In genomic region chr2:156329922-156330726, GRCh38 we compare ENCODE assay signal across 15 cellular contexts. TPM values are rescaled to one million over a fixed set of nuclear protein-coding genes. Genes with fewer than 3 reads are reported as not detected.
DNase-seq lines count a peak whose midpoint lies in the region; ATAC-seq and FAIRE-seq lines count a peak whose summit lies in the region.
"Had no signal": no experiment of that assay in that cellular context is flagged by ENCODE, and none has a peak within 500 bp of the region (broad histone marks: within the 10 kb centered on the region; RNA-seq: fewer than 3 reads in every experiment).

No MANE protein-coding gene starts in this region.

- H3K9me3 Mint-ChIP-seq in stimulated activated naive CD8-positive, alpha-beta T cell treated with anti-CD3 and anti-CD28 coated beads, Interleukin-15, Interleukin-2, amounts not matched to agents 100 ng/mL and 50 ng/mL, for 24 hours = no peaks in the 10 kb centered on the region
- no peaks in the 10 kb centered on the region for H3K9me3 Mint-ChIP-seq in activated naive CD8-positive, alpha-beta T cell treated with anti-CD3 and anti-CD28 coated beads for 36 hours
- peaks cover 4 to 20% (median 8%) of the 10 kb centered on the region in 7 donors for H3K9me3 Mint-ChIP-seq in naive B cell

- no peak for FAIRE-seq in HTR-8/SVneo (lab: Jason Lieb, UNC)
- FAIRE-seq: GM12892 had no signal

- DNase-seq in stimulated activated naive CD8-positive, alpha-beta T cell treated with anti-CD3 and anti-CD28 coated beads, Interleukin-15, Interleukin-2, amounts not matched to agents 100 U/mL and 50 U/mL, for 24 hours = no peak
- DNase-seq in activated naive CD8-positive, alpha-beta T cell treated with anti-CD3 and anti-CD28 coated beads for 36 hours = no peak
- DNase-seq in naive B cell = peak; percentile 39
- no peak for DNase-seq in HTR-8/SVneo (ENCODE audit: insufficient read length, low spot score)
- DNase-seq in ACHN = no peak
- DNase-seq in activated CD8-positive, alpha-beta memory T cell treated with anti-CD3 and anti-CD28 coated beads, Interleukin-2, amount 50 U/mL, for 4 hours = no peak
- DNase-seq: activated CD8-positive, alpha-beta memory T cell treated with anti-CD3 and anti-CD28 coated beads for 24 hours; amniotic stem cell; cortex of kidney; DMS79 treated with DMSO at 0.1 percent for 48 hours; GOT3; stimulated activated CD4-positive, alpha-beta T cell treated with anti-CD3 and anti-CD28 coated beads, Interleukin-15, amount 100 ng/mL, for 24 hours had no signal

- H3K4me1 Mint-ChIP-seq in stimulated activated naive CD8-positive, alpha-beta T cell treated with anti-CD3 and anti-CD28 coated beads, Interleukin-15, Interleukin-2, amounts not matched to agents 100 ng/mL and 50 ng/mL, for 24 hours (ENCODE audit: low read depth) = peaks cover 56% of the 10 kb centered on the region
- peaks cover 51% of the 10 kb centered on the region for H3K4me1 Mint-ChIP-seq in activated naive CD8-positive, alpha-beta T cell treated with anti-CD3 and anti-CD28 coated beads for 36 hours
- H3K4me1 Mint-ChIP-seq in naive B cell = peaks cover 52 to 80% (median 61%) of the 10 kb centered on the region in 3 donors

- peaks cover 35% of the 10 kb centered on the region for H3K27me3 Mint-ChIP-seq in stimulated activated naive CD8-positive, alpha-beta T cell treated with anti-CD3 and anti-CD28 coated beads, Interleukin-15, Interleukin-2, amounts not matched to agents 100 ng/mL and 50 ng/mL, for 24 hours
- H3K27me3 Mint-ChIP-seq in activated naive CD8-positive, alpha-beta T cell treated with anti-CD3 and anti-CD28 coated beads for 36 hours = peaks cover 38% of the 10 kb centered on the region
- H3K27me3 Mint-ChIP-seq in naive B cell = peaks cover 67 to 71% (median 70%) of the 10 kb centered on the region in 3 donors

- ATAC-seq in stimulated activated naive CD8-positive, alpha-beta T cell treated with anti-CD3 and anti-CD28 coated beads, Interleukin-15, Interleukin-2, amounts not matched to agents 100 U/mL and 50 U/mL, for 24 hours = no peak
- ATAC-seq in naive B cell (ENCODE audit: low read depth in 2 of 2) = no peak
- no peak for ATAC-seq in activated CD4-positive, CD25-positive, alpha-beta regulatory T cell treated with anti-CD3 and anti-CD28 coated beads, Interleukin-2, amount 50 U/mL, for 24 hours

- H3K4me3 Mint-ChIP-seq in stimulated activated naive CD8-positive, alpha-beta T cell treated with anti-CD3 and anti-CD28 coated beads, Interleukin-15, Interleukin-2, amounts not matched to agents 100 ng/mL and 50 ng/mL, for 24 hours = peak overlapping the region; percentile 92
- H3K4me3 Mint-ChIP-seq in activated naive CD8-positive, alpha-beta T cell treated with anti-CD3 and anti-CD28 coated beads for 36 hours = peak overlapping the region; percentile 94
- peak overlapping the region; percentile 74 to 99 (median 84) for H3K4me3 Mint-ChIP-seq in naive B cell

- peaks cover 75% of the 10 kb centered on the region for H3K36me3 Mint-ChIP-seq in stimulated activated naive CD8-positive, alpha-beta T cell treated with anti-CD3 and anti-CD28 coated beads, Interleukin-15, Interleukin-2, amounts not matched to agents 100 ng/mL and 50 ng/mL, for 24 hours (ENCODE audit: low read depth)
- H3K36me3 Mint-ChIP-seq in activated naive CD8-positive, alpha-beta T cell treated with anti-CD3 and anti-CD28 coated beads for 36 hours = peaks cover 70% of the 10 kb centered on the region
- peaks cover 8 to 17% of the 10 kb centered on the region in 2 donors for H3K36me3 Mint-ChIP-seq in naive B cell

- H3K27ac Mint-ChIP-seq in stimulated activated naive CD8-positive, alpha-beta T cell treated with anti-CD3 and anti-CD28 coated beads, Interleukin-15, Interleukin-2, amounts not matched to agents 100 ng/mL and 50 ng/mL, for 24 hours = peak overlapping the region; percentile 100
- peak overlapping the region; percentile 73 for H3K27ac Mint-ChIP-seq in activated naive CD8-positive, alpha-beta T cell treated with anti-CD3 and anti-CD28 coated beads for 36 hours
- peak overlapping the region; percentile 4 to 100 (median 94) for H3K27ac Mint-ChIP-seq in naive B cell

- in situ Hi-C loops in ACHN (cut with HindIII; ENCODE audit: low pct_ligation_motif_present, low pct_unique_long_range_greater_than_20kb, low sequenced_read_pairs) = loop anchor here (25.0 kb wide), 1 partner anchor 257 kb away; no protein-coding TSS in a partner anchor

RNA-seq across cellular contexts. Expression of gene NR4A2, which starts 2.4 kb away (rescaled TPM):
- total RNA-seq in activated naive CD8-positive, alpha-beta T cell treated with anti-CD3 and anti-CD28 coated beads for 36 hours = 10 to 100 TPM; 47.7 to 49.9 TPM
- 10 to 100 TPM; 39.7 to 95.8 (median 56.0) TPM for polyA plus RNA-seq in naive B cell (ENCODE audit: low read depth in 6 of 6)
